8 cellular contexts compared by ENCODE assay signal in the genomic region with DNA sequence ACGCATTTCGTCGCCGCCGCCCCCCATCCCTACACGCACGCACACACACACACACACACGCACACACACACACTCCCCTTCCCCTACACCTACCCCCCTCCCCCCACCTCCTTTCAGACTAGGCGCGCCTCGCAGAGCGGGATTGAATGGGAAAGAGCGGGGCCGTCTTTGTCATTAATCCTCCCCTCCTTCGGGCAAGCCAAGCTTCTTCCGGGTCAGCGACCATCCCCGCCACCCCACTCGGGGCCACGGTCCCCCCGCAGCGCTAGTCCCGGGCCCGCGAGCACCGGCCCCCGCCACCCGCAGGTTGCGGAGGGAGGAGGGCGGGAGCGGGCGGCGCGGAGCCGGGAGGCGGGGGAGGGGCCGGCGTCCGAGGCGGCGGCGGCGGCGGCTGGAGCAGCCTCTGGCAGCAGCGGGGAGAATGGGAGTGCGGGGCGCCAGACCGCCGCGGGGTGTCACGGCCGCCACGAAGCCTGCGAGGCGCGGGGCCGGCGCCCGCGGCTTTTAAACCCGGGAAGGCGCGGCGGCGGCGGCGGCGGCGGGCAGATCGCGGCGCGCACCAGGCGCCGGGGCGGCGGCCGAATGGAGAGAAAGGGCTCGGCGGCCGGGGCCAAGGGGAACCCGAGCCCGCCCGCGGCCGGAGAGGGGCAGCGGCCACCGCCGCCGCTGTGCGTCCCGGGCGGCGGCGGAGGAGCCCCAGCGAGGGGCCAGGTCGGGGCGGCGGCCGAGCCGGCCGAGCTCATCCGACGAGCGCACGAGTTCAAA. TPM values are rescaled to one million over a fixed set of nuclear protein-coding genes. Genes with fewer than 3 reads are reported as not detected.
A peak's percentile ranks its signal among the peaks of the same experiment; 100 is the strongest.
DNase-seq lines count a peak whose midpoint lies in the region; ATAC-seq, FAIRE-seq and TF ChIP-seq lines count a peak whose summit lies in the region.

A gene (plus strand): TSS at position 369 of the 765 bp plus-strand sequence. CDS start 214 bp downstream, at position 583.

- ATAC-seq in activated T-cell treated with anti-CD3 and anti-CD28 coated beads, Interleukin-2, amount 50 U/mL, for 72 hours (replicated peaks in 1 of 2): peak; percentile 48 to 49
- ATAC-seq in HG02678 (IDR thresholded peaks at IDR 0.05; ENCODE audit: unreplicated experiment): no peak

- no peaks in the 10 kb centered on the region for H3K9me3 Mint-ChIP-seq in activated T-cell treated with anti-CD3 and anti-CD28 coated beads, Interleukin-2, amount 50 U/mL, for 72 hours

- peaks cover 50% of the 10 kb centered on the region for H3K4me1 Mint-ChIP-seq in activated T-cell treated with anti-CD3 and anti-CD28 coated beads, Interleukin-2, amount 50 U/mL, for 72 hours (ENCODE audit: low read depth)

- peaks cover 57% of the 10 kb centered on the region for H3K27me3 ChIP-seq in osteoblast (ENCODE audit: insufficient read depth, low read length)

- H3K4me1 ChIP-seq in osteoblast (ENCODE audit: insufficient read depth, low read length): peaks cover 3% of the 10 kb centered on the region

- peak within 1 kb of the TSS; percentile 47 for H2AFZ ChIP-seq in osteoblast (ENCODE audit: low read length)

- peak within 1 kb of the TSS; percentile 67 for H3K4me2 ChIP-seq in osteoblast (ENCODE audit: insufficient read depth, low read length)

- no peaks in the 10 kb centered on the region for H3K36me3 ChIP-seq in osteoblast (ENCODE audit: insufficient read depth, low read length)

- H3K4me3 Mint-ChIP-seq in activated T-cell treated with anti-CD3 and anti-CD28 coated beads, Interleukin-2, amount 50 U/mL, for 72 hours: peak within 1 kb of the TSS; percentile 95 to 97

- H4K20me1 ChIP-seq in osteoblast (ENCODE audit: insufficient read depth, low read length): no peaks in the 10 kb centered on the region

- H3K9me3 ChIP-seq in osteoblast (ENCODE audit: low read depth, low read length): no peaks in the 10 kb centered on the region

- no peak within 1 kb of the TSS for H3K27ac ChIP-seq in osteoblast (ENCODE audit: low read depth, low read length)

- no peaks in the 10 kb centered on the region for H3K27me3 Mint-ChIP-seq in activated T-cell treated with anti-CD3 and anti-CD28 coated beads, Interleukin-2, amount 50 U/mL, for 72 hours (ENCODE audit: low read depth)

- H3K79me2 ChIP-seq in osteoblast (ENCODE audit: insufficient read depth, low read length): no peaks in the 10 kb centered on the region

- FAIRE-seq in HTR-8/SVneo (lab: Jason Lieb, UNC) (peak; percentile 33), frontal cortex (lab: Jason Lieb, UNC) (no peak)

- peak within 1 kb of the TSS; percentile 60 for H3K4me3 ChIP-seq in osteoblast (ENCODE audit: insufficient read depth, low read length)

- no peak for TF ChIP-seq CTCF in osteoblast (IDR thresholded peaks at IDR 0.05; ENCODE audit: extremely low read depth, low read depth, low read length)

- H3K36me3 Mint-ChIP-seq in activated T-cell treated with anti-CD3 and anti-CD28 coated beads, Interleukin-2, amount 50 U/mL, for 72 hours (ENCODE audit: insufficient read depth in 2 of 2): peaks cover 3 to 8% of the 10 kb centered on the region in 2 donors

- H3K27ac Mint-ChIP-seq in activated T-cell treated with anti-CD3 and anti-CD28 coated beads, Interleukin-2, amount 50 U/mL, for 72 hours: peak within 1 kb of the TSS; percentile 90

- DNase-seq in NCI-H1436 (lab: John Stamatoyannopoulos, UW) (peak; percentile 42), NCI-H1436 treated with DMSO at 0.1 percent for 48 hours (lab: John Stamatoyannopoulos, UW) (no peak), HTR-8/SVneo (ENCODE audit: insufficient read length, low spot score) (peak; percentile 59), frontal cortex (ENCODE audit: low spot score in 2 of 2) (peak; percentile 66 to 67), osteoblast (ENCODE audit: insufficient read length, low spot score, missing footprints) (peak; percentile 90)
- peak; percentile 45 to 59 for DNase-seq in activated T-cell treated with anti-CD3 and anti-CD28 coated beads, Interleukin-2, amount 50 U/mL, for 72 hours
- DNase-seq in NK-92 treated with Interleukin-12 subunit alpha and Interleukin-12 subunit beta, amount 100 ng/mL, for 24 hours (lab: John Stamatoyannopoulos, UW): no peak

RNA-seq across cellular contexts. Expression of the gene that starts here (rescaled TPM):
- 10 to 100 TPM; 10.5 to 10.9 TPM for total RNA-seq in activated T-cell treated with anti-CD3 and anti-CD28 coated beads, Interleukin-2, amount 50 U/mL, for 72 hours
- total RNA-seq in frontal cortex (14.7 TPM), osteoblast (0.29 and 0.36 TPM in 2 replicates)

Comparison
In these comparisons a context has a peak if more than half of its experiments do, and no peak if none do; other contexts are left out.
1. DNase-seq: peak in NCI-H1436 (single experiment), HTR-8/SVneo (single experiment), activated T-cell treated with anti-CD3 and anti-CD28 coated beads, Interleukin-2, amount 50 U/mL, for 72 hours (2 of 2) and frontal cortex (2 of 2); none in NCI-H1436 treated with DMSO at 0.1 percent for 48 hours (single experiment) and NK-92 treated with Interleukin-12 subunit alpha and Interleukin-12 subunit beta, amount 100 ng/mL, for 24 hours (single experiment).
2. Peak in DNase-seq, H3K4me3 ChIP-seq and H3K4me2 ChIP-seq in osteoblast; RNA of the gene not detected or under 1 TPM.